ENCODE assay signal across 8 cellular contexts in genomic region chr14:68458840-68459469, GRCh38.
A peak's percentile ranks its signal among the peaks of the same experiment; 100 is the strongest.
DNase-seq lines count a peak whose midpoint lies in the region; ATAC-seq, FAIRE-seq and TF ChIP-seq lines count a peak whose summit lies in the region.

No MANE protein-coding gene starts in this region.

- H3K27ac Mint-ChIP-seq in HFFc6: peak overlapping the region; percentile 79
- no peak overlapping the region for H3K27ac Mint-ChIP-seq in stimulated activated naive B cell treated with anti-CD40 and anti-IgM and Interleukin-4, amounts not matched to agents 10 μg/mL and 1 μg/mL and 100 μg/mL, for 72 hours

- TF ChIP-seq CTCF in HFFc6 (IDR thresholded peaks at IDR 0.05) (no peak), D721Med (IDR thresholded peaks at IDR 0.05; ENCODE audit: insufficient read depth, missing control alignments) (no peak)

- peak overlapping the region; percentile 57 for H3K27ac ChIP-seq in temporal lobe (ENCODE audit: low read depth, low read length)

- peak overlapping the region; percentile 8; the same call in 1 of the 2 replicates for H3K4me3 Mint-ChIP-seq in HFFc6
- no peak overlapping the region for H3K4me3 Mint-ChIP-seq in stimulated activated naive B cell treated with anti-CD40 and anti-IgM and Interleukin-4, amounts not matched to agents 10 μg/mL and 1 μg/mL and 100 μg/mL, for 72 hours

- H3K36me3 Mint-ChIP-seq in HFFc6 (ENCODE audit: low read depth): peaks cover 6% of the 10 kb centered on the region
- H3K36me3 Mint-ChIP-seq in stimulated activated naive B cell treated with anti-CD40 and anti-IgM and Interleukin-4, amounts not matched to agents 10 μg/mL and 1 μg/mL and 100 μg/mL, for 72 hours: peaks cover 11 to 16% of the 10 kb centered on the region in 2 donors

- H3K9me3 Mint-ChIP-seq in HFFc6: peaks cover 5% of the 10 kb centered on the region
- H3K9me3 Mint-ChIP-seq in stimulated activated naive B cell treated with anti-CD40 and anti-IgM and Interleukin-4, amounts not matched to agents 10 μg/mL and 1 μg/mL and 100 μg/mL, for 72 hours: peaks cover 8 to 9% of the 10 kb centered on the region in 2 donors

- DNase-seq in HFFc6 (peak; percentile 46), amniotic epithelial cell (ENCODE audit: low read depth) (peak; percentile 90), kidney glomerular epithelial cell (lab: John Stamatoyannopoulos, UW) (peak; percentile 93), D721Med (ENCODE audit: insufficient read length, low spot score) (no peak)
- DNase-seq in stimulated activated CD4-positive, alpha-beta T cell treated with anti-CD3 and anti-CD28 coated beads, Interleukin-4, amount 100 ng/mL, for 4 hours: no peak
- DNase-seq in stimulated activated naive B cell treated with anti-CD40 and anti-IgM and Interleukin-4, amounts not matched to agents 10 μg/mL and 1 μg/mL and 100 μg/mL, for 72 hours: no peak

- H3K4me1 Mint-ChIP-seq in HFFc6 (ENCODE audit: low read depth): peaks cover 48% of the 10 kb centered on the region
- H3K4me1 Mint-ChIP-seq in stimulated activated naive B cell treated with anti-CD40 and anti-IgM and Interleukin-4, amounts not matched to agents 10 μg/mL and 1 μg/mL and 100 μg/mL, for 72 hours: peaks cover 7 to 33% of the 10 kb centered on the region in 2 donors

- no peak for ATAC-seq in GM21367 (IDR thresholded peaks at IDR 0.05; ENCODE audit: unreplicated experiment)
- ATAC-seq in stimulated activated naive B cell treated with anti-CD40 and anti-IgM and Interleukin-4, amounts not matched to agents 10 μg/mL and 1 μg/mL and 100 μg/mL, for 72 hours (replicated peaks): no peak

- no peak for FAIRE-seq in D721Med (lab: Jason Lieb, UNC)

- H3K27me3 Mint-ChIP-seq in HFFc6 (ENCODE audit: insufficient read depth): no peaks in the 10 kb centered on the region
- H3K27me3 Mint-ChIP-seq in stimulated activated naive B cell treated with anti-CD40 and anti-IgM and Interleukin-4, amounts not matched to agents 10 μg/mL and 1 μg/mL and 100 μg/mL, for 72 hours: no peaks in the 10 kb centered on the region

Comparison
In these comparisons a context has a peak if more than half of its experiments do, and no peak if none do; other contexts are left out.
1. DNase-seq: peak in HFFc6 (single experiment), amniotic epithelial cell (single experiment) and kidney glomerular epithelial cell (single experiment); none in stimulated activated CD4-positive, alpha-beta T cell treated with anti-CD3 and anti-CD28 coated beads, Interleukin-4, amount 100 ng/mL, for 4 hours (0 of 2), D721Med (single experiment) and stimulated activated naive B cell treated with anti-CD40 and anti-IgM and Interleukin-4, amounts not matched to agents 10 μg/mL and 1 μg/mL and 100 μg/mL, for 72 hours (single experiment).